In genomic region chr3:45343947-45344346, GRCh38 we compare ENCODE assay signal across 11 cellular contexts. TPM values are rescaled to one million over a fixed set of nuclear protein-coding genes. Genes with fewer than 3 reads are reported as not detected.
A peak's percentile ranks its signal among the peaks of the same experiment; 100 is the strongest.
DNase-seq lines count a peak whose midpoint lies in the region; ATAC-seq and TF ChIP-seq lines count a peak whose summit lies in the region.
"Had no signal": no experiment of that assay in that cellular context is flagged by ENCODE, and none has a peak within 500 bp of the region (broad histone marks: within the 10 kb centered on the region; RNA-seq: fewer than 3 reads in every experiment).

No MANE protein-coding gene starts in this region.

- H3K27me3 ChIP-seq in GM06990 (replicated peaks; ENCODE audit: control insufficient read depth, insufficient read depth, low read length) = no peaks in the 10 kb centered on the region; the same call in 1 of the 2 replicates
- peaks cover 4% of the 10 kb centered on the region; the same call in 1 of the 2 replicates for H3K27me3 ChIP-seq in SK-N-SH (ENCODE audit: insufficient read depth)
- H3K27me3 ChIP-seq in lower lobe of right lung (ENCODE audit: low read depth) = no peaks in the 10 kb centered on the region
- no peaks in the 10 kb centered on the region for H3K27me3 ChIP-seq in sigmoid colon
- no peaks in the 10 kb centered on the region for H3K27me3 ChIP-seq in HAP-1 (ENCODE audit: low read depth)
- H3K27me3 ChIP-seq: colonic mucosa had no signal

- TF ChIP-seq CTCF in GM06990 (IDR thresholded peaks at IDR 0.05; ENCODE audit: insufficient read depth, low read length, poor library complexity, severe bottlenecking) = peak; percentile 16
- TF ChIP-seq CTCF in SK-N-SH (IDR thresholded peaks at IDR 0.05) = peak; percentile 26; the same call in 1 of the 2 replicates
- peak; percentile 6 for TF ChIP-seq CTCF in lower lobe of right lung (IDR thresholded peaks at IDR 0.05)
- no peak for TF ChIP-seq CTCF in sigmoid colon (IDR thresholded peaks at IDR 0.05)

- H3K4me1 ChIP-seq in SK-N-SH (ENCODE audit: control insufficient read depth in 1 of 2, insufficient read depth in 2 of 2, low read depth in 1 of 2, low read length in 1 of 2) (no peaks in the 10 kb centered on the region; a peak in 1 of 4 replicates), lower lobe of right lung (no peaks in the 10 kb centered on the region), sigmoid colon (no peaks in the 10 kb centered on the region), HAP-1 (no peaks in the 10 kb centered on the region)
- H3K4me1 ChIP-seq: colonic mucosa had no signal

- ATAC-seq in lower lobe of right lung = no peak

- H3K9me3 ChIP-seq in SK-N-SH (no peaks in the 10 kb centered on the region), lower lobe of right lung (no peaks in the 10 kb centered on the region), sigmoid colon (no peaks in the 10 kb centered on the region), HAP-1 (no peaks in the 10 kb centered on the region)
- H3K9me3 ChIP-seq: colonic mucosa had no signal

- no peak overlapping the region for H3K9ac ChIP-seq in SK-N-SH

- CTCF ChIA-PET in SK-N-SH (lab: Yijun Ruan, JAX) = interaction anchor here (0.6 to 1.6 kb wide), 4 partner anchors 11 to 120 kb away, joined by 3 to 4 read pairs (median 3); no protein-coding TSS in a partner anchor

- no peak overlapping the region for H2AFZ ChIP-seq in SK-N-SH (ENCODE audit: low read depth)

- H3K36me3 ChIP-seq in GM06990 (ENCODE audit: control insufficient read depth, insufficient read depth, low read length) (no peaks in the 10 kb centered on the region), SK-N-SH (replicated peaks in 1 of 2; ENCODE audit: control insufficient read depth in 1 of 2, insufficient read depth in 2 of 2, low read length in 1 of 2) (no peaks in the 10 kb centered on the region), lower lobe of right lung (no peaks in the 10 kb centered on the region), sigmoid colon (no peaks in the 10 kb centered on the region), HAP-1 (replicated peaks) (no peaks in the 10 kb centered on the region)
- H3K36me3 ChIP-seq: colonic mucosa had no signal

- DNase-seq in GM06990 (ENCODE audit: extremely low read depth, insufficient read length) (no peak), SK-N-SH (no peak), lower lobe of right lung (no peak), sigmoid colon (no peak), HAP-1 (ENCODE audit: low spot score in 2 of 2) (no peak), NCI-H2171 (lab: John Stamatoyannopoulos, UW) (no peak)
- DNase-seq: activated CD4-positive, alpha-beta T cell treated with anti-CD3 and anti-CD28 coated beads, Interleukin-2, amount 10 ng/mL, durations not matched to agents 24 days and 14 days; activated naive CD4-positive, alpha-beta T cell treated with anti-CD3 and anti-CD28 coated beads, Interleukin-2, amount 10 ng/mL, durations not matched to agents 7 days and 5 days; colonic mucosa; NCI-H187 treated with DMSO at 0.1 percent for 48 hours had no signal

- 34% methylated on average over 2 of the region's 2 CpGs for WGBS in SK-N-SH (ENCODE audit: low lambda C conversion rate)
- WGBS in sigmoid colon, 2 donors = 72 to 85% methylated on average over 2 of the region's 2 CpGs

- H3K4me3 ChIP-seq in GM06990 (replicated peaks; ENCODE audit: low read depth, low read length) (no peak overlapping the region), SK-N-SH (ENCODE audit: low read depth in 2 of 2, low read length in 1 of 2) (no peak overlapping the region), lower lobe of right lung (no peak overlapping the region), sigmoid colon (no peak overlapping the region), HAP-1 (no peak overlapping the region)
- H3K4me3 ChIP-seq: colonic mucosa had no signal

- POLR2A ChIA-PET in SK-N-SH (lab: Yijun Ruan, JAX) = no interaction called here

- H3K27ac ChIP-seq in SK-N-SH (ENCODE audit: low read depth in 2 of 2, low read length in 1 of 2) (no peak overlapping the region), lower lobe of right lung (no peak overlapping the region), sigmoid colon (no peak overlapping the region)
- H3K27ac ChIP-seq: colonic mucosa had no signal

- H3K79me2 ChIP-seq in SK-N-SH (ENCODE audit: insufficient read depth) = no peaks in the 10 kb centered on the region

- no peak for TF ChIP-seq POLR2A in sigmoid colon (IDR thresholded peaks at IDR 0.05)

- no peaks in the 10 kb centered on the region for H3K9me2 ChIP-seq in SK-N-SH

- intact Hi-C loops in lower lobe of right lung (cut with DNase I) = no loop called here
- intact Hi-C loops in sigmoid colon (cut with DNase I) = no loop called here

- H3F3A ChIP-seq in SK-N-SH (replicated peaks; ENCODE audit: insufficient read depth) = no peaks in the 10 kb centered on the region

- in situ Hi-C loops in HAP-1 (cut with MboI; ENCODE audit: low sequenced_read_pairs) = no loop called here

- H3K4me2 ChIP-seq in SK-N-SH = no peak overlapping the region

- TF ChIP-seq EP300 in Ishikawa (IDR thresholded peaks at IDR 0.05; ENCODE audit: borderline replicate concordance) = no peak
- no peak for TF ChIP-seq EP300 in SK-N-SH (IDR thresholded peaks at IDR 0.05; ENCODE audit: borderline replicate concordance in 1 of 2, low read depth in 1 of 2, low read length in 1 of 2)
- TF ChIP-seq EP300 in sigmoid colon (IDR thresholded peaks at IDR 0.05) = no peak

- no peaks in the 10 kb centered on the region for H4K20me1 ChIP-seq in SK-N-SH (ENCODE audit: insufficient read depth)

- TF ChIP-seq RAD21 in Ishikawa (IDR thresholded peaks at IDR 0.05; ENCODE audit: low read depth) = peak; percentile 50
- no peak for TF ChIP-seq RAD21 in SK-N-SH (IDR thresholded peaks at IDR 0.05; ENCODE audit: low read length)

TF ChIP-seq in Ishikawa, 13 proteins besides CTCF, POLR2A, EP300 and RAD21:
- TF ChIP-seq CEBPB (IDR thresholded peaks at IDR 0.05) (no peak), ZBTB7A (IDR thresholded peaks at IDR 0.05; ENCODE audit: low read depth) (no peak), MAX (IDR thresholded peaks at IDR 0.05) (no peak), FOXM1 (IDR thresholded peaks at IDR 0.05; ENCODE audit: borderline replicate concordance, low read depth) (no peak), TAF1 (IDR thresholded peaks at IDR 0.05; ENCODE audit: low read depth) (no peak), CREB1 (IDR thresholded peaks at IDR 0.05; ENCODE audit: low read depth) (no peak), NFIC (IDR thresholded peaks at IDR 0.05) (no peak), TCF12 (IDR thresholded peaks at IDR 0.05; ENCODE audit: low read depth) (no peak)
TF ChIP-seq in Ishikawa: peak in this region for 0.

TF ChIP-seq in SK-N-SH, 30 proteins besides CTCF, POLR2A, EP300 and RAD21:
- TF ChIP-seq PBX3 (IDR thresholded peaks at IDR 0.05) (no peak), RFX5 (IDR thresholded peaks at IDR 0.05; ENCODE audit: low read length) (no peak), TCF12 (IDR thresholded peaks at IDR 0.05) (no peak)

RNA-seq across cellular contexts. Expression of gene LARS2, which starts 44.4 kb away (rescaled TPM):
- 13.5 and 16.1 TPM in 2 replicates for polyA plus RNA-seq in SK-N-SH (2012; rRNA removed)
- 12.8 and 12.9 TPM in 2 replicates for polyA plus RNA-seq in SK-N-SH (2012; cell fraction: cytosol; rRNA removed)
- polyA plus RNA-seq in SK-N-SH (2012; cell fraction: nucleus; rRNA removed) = 12.4 and 14.7 TPM in 2 replicates
- 18.8 TPM for total RNA-seq in lower lobe of right lung
- 10 to 100 TPM in 2 of 4 donors, 1 to 10 TPM in 2; 6.4 to 12.5 (median 10.7) TPM for total RNA-seq in sigmoid colon
- polyA plus RNA-seq in sigmoid colon = 10 to 100 TPM in 1 of 3 donors, 1 to 10 TPM in 2; 5.4 to 17.1 (median 5.8) TPM

Comparison
In these comparisons a context has a peak if more than half of its experiments do, and no peak if none do; other contexts are left out.
1. CTCF ChIP-seq: peak in GM06990 (single experiment), SK-N-SH (single experiment) and lower lobe of right lung (single experiment); none in sigmoid colon (0 of 4).